Comparison of ENCODE assay signal across 1 cellular context in the genomic region with DNA sequence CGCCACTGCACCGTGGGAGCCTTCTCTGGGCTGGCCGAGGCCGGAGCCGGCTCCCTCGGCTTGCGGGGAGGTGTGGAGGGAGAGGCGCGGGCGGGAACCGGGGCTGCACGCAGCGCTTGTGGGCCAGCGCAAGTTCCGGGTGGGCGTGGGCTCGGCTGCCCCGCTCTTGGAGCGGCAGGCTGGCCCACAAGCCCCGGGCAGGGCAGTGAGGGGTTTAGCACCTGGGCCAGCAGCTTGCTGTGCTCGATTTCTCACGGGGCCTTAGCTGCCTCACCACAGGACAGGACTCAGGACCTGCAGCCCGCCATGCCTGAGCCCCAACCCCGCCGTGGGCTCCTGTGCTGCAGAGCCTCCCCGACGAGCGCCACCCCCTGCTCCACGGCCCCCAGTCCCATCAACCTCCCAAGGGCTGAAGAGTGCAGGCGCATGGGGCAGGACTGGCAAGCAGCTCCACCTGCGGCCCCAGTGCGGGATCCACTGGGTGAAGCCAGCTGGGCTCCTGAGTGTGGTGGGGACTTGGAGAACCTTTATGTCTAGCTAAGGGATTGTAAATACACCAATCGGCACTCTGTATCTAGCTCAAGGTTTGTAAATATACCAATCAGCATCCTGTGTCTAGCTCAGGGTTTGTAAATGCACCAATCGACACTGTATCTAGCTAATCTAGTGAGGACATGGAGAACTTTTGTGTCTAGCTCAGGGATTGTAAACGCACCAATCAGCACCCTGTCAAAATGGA.
TF ChIP-seq lines count a peak whose summit lies in the region.

No MANE protein-coding gene starts in this region.

TF ChIP-seq in HepG2, 621 proteins besides CTCF, POLR2A, EP300 and RAD21:
- 0 out of 2 replicates have a peak, but pooled peaks have one; percentile 53 for TF ChIP-seq NFE2L1 (CRISPR knock-in tag; IDR thresholded peaks at IDR 0.05; ENCODE audit: borderline replicate concordance)
- 0 out of 2 replicates have a peak, but pooled peaks have one; percentile 12 for TF ChIP-seq TARDBP (CRISPR knock-in tag; IDR thresholded peaks at IDR 0.05)
- TF ChIP-seq SP4 (CRISPR knock-in tag; IDR thresholded peaks at IDR 0.05), result 0 out of 2 replicates have a peak, but pooled peaks have one; percentile 29
- peak; percentile 22; the same call in 1 of the 2 replicates for TF ChIP-seq RXRA (CRISPR knock-in tag; IDR thresholded peaks at IDR 0.05)
- 0 out of 2 replicates have a peak, but pooled peaks have one; percentile 33 for TF ChIP-seq RBFOX2 (IDR thresholded peaks at IDR 0.05; ENCODE audit: low read depth, low read length)
- TF ChIP-seq ZNF768 (CRISPR knock-in tag; IDR thresholded peaks at IDR 0.05), result peak; percentile 22; the same call in 1 of the 2 replicates
- TF ChIP-seq POGZ (CRISPR knock-in tag; IDR thresholded peaks at IDR 0.05), result 0 out of 2 replicates have a peak, but pooled peaks have one; percentile 15
- TF ChIP-seq SALL1 (CRISPR knock-in tag; IDR thresholded peaks at IDR 0.05), result 0 out of 2 replicates have a peak, but pooled peaks have one; percentile 10
- peak; percentile 7; the same call in 1 of the 2 replicates for TF ChIP-seq ZBTB33 (CRISPR knock-in tag; IDR thresholded peaks at IDR 0.05)
- 0 out of 2 replicates have a peak, but pooled peaks have one; percentile 64 for TF ChIP-seq CHCHD3 (CRISPR knock-in tag; IDR thresholded peaks at IDR 0.05)
- TF ChIP-seq ZNF687 (CRISPR knock-in tag; IDR thresholded peaks at IDR 0.05), result peak; percentile 23; the same call in 1 of the 2 replicates
- 0 out of 2 replicates have a peak, but pooled peaks have one; percentile 25 for TF ChIP-seq ATF7-NPFF (CRISPR knock-in tag; IDR thresholded peaks at IDR 0.05; ENCODE audit: low read depth)
- TF ChIP-seq ZBTB38 (CRISPR knock-in tag; IDR thresholded peaks at IDR 0.05), result peak; percentile 72
